Comparison of ENCODE assay signal across 20 cellular contexts in genomic region chr11:28298209-28298608, GRCh38.
DNase-seq lines count a peak whose midpoint lies in the region; ATAC-seq, FAIRE-seq and TF ChIP-seq lines count a peak whose summit lies in the region.
"Had no signal": no experiment of that assay in that cellular context is flagged by ENCODE, and none has a peak within 500 bp of the region (broad histone marks: within the 10 kb centered on the region; RNA-seq: fewer than 3 reads in every experiment).

No MANE protein-coding gene starts in this region.

- H4K91ac ChIP-seq in IMR-90 (ENCODE audit: insufficient read depth, low read depth, low read length), result no peak overlapping the region

- no peak overlapping the region for H3K9ac ChIP-seq in IMR-90 (ENCODE audit: low read depth, low read length)
- H3K9ac ChIP-seq: BLaER1 treated with 17β-estradiol and CSF1 and Interleukin-3, amounts not matched to agents 10 nM and 100 nM had no signal

- no peak overlapping the region for H4K8ac ChIP-seq in IMR-90 (ENCODE audit: low read depth in 2 of 2, low read length in 2 of 2)

- H3K27ac ChIP-seq in A549 (no peak overlapping the region), IMR-90 (ENCODE audit: insufficient read depth, low read length) (no peak overlapping the region), SJCRH30 (no peak overlapping the region), caudate nucleus (ENCODE audit: low read depth, low read length) (no peak overlapping the region), heart right ventricle (no peak overlapping the region)
- H3K27ac ChIP-seq: BLaER1 treated with 17β-estradiol and CSF1 and Interleukin-3, amounts not matched to agents 10 nM and 100 nM; C4-2B had no signal

- dilution Hi-C loops in IMR-90 (cut with HindIII; ENCODE audit: low sequenced_read_pairs, unreplicated experiment), result no loop called here

- WGBS in A549 (ENCODE audit: missing lambda C conversion rate), result 98% methylated on average over 3 of the region's 3 CpGs
- no CpG with 5 or more reads among the region's 3 CpGs for WGBS in IMR-90 (ENCODE audit: extremely low coverage in 2 of 2, insufficient read length in 1 of 2), 2 experiments
- WGBS in heart right ventricle, 2 donors, result 98 to 99% methylated on average over 3 of the region's 3 CpGs

- POLR2A ChIA-PET in A549 (lab: Yijun Ruan, JAX), result no interaction called here
- POLR2A ChIA-PET in IMR-90 (lab: Charles Lee; ENCODE audit: unreplicated experiment), result no interaction called here

- H3K27me3 ChIP-seq in IMR-90 (ENCODE audit: control insufficient read depth, insufficient read depth, low read length) (no peaks in the 10 kb centered on the region), SJCRH30 (no peaks in the 10 kb centered on the region), heart right ventricle (no peaks in the 10 kb centered on the region)
- H3K27me3 ChIP-seq: BLaER1 treated with 17β-estradiol and CSF1 and Interleukin-3, amounts not matched to agents 10 nM and 100 nM had no signal

- H3K4me2 ChIP-seq in A549, result no peak overlapping the region
- H3K4me2 ChIP-seq in IMR-90 (ENCODE audit: low read depth, low read length), result no peak overlapping the region
- H3K4me2 ChIP-seq: BLaER1 treated with 17β-estradiol and CSF1 and Interleukin-3, amounts not matched to agents 10 nM and 100 nM had no signal

- no peak overlapping the region for H2AK9ac ChIP-seq in IMR-90 (replicated peaks; ENCODE audit: low read depth, low read length, poor library complexity)

- H3K9me3 ChIP-seq in A549 (no peaks in the 10 kb centered on the region), IMR-90 (ENCODE audit: control insufficient read depth, insufficient read depth, low read length) (no peaks in the 10 kb centered on the region), SJCRH30 (replicated peaks) (no peaks in the 10 kb centered on the region), heart right ventricle (no peaks in the 10 kb centered on the region)
- H3K9me3 ChIP-seq: BLaER1 treated with 17β-estradiol and CSF1 and Interleukin-3, amounts not matched to agents 10 nM and 100 nM; Caco-2 had no signal

- no peak overlapping the region for H2BK20ac ChIP-seq in IMR-90 (ENCODE audit: low read depth, low read length)

- no peak for DNase-seq in A549 (ENCODE audit: low read depth in 1 of 2, low spot score in 1 of 2)
- DNase-seq in IMR-90, result no peak
- DNase-seq in central memory CD8-positive, alpha-beta T cell (ENCODE audit: low spot score in 2 of 2), result no peak
- DNase-seq in SJCRH30, result no peak
- no peak for DNase-seq in caudate nucleus (lab: John Stamatoyannopoulos, UW)
- no peak for DNase-seq in heart right ventricle
- DNase-seq: 8988T; AML-193; Caco-2; Calu3; CD4-positive, alpha-beta T cell; CD8-positive, alpha-beta T cell; DMS79 treated with DMSO at 0.1 percent for 48 hours; GF-D8 had no signal

- H3K4me1 ChIP-seq in A549 (peaks cover 4% of the 10 kb centered on the region), IMR-90 (ENCODE audit: control insufficient read depth, insufficient read depth, low read length) (peaks cover 2% of the 10 kb centered on the region; the same call in 1 of the 2 replicates), SJCRH30 (no peaks in the 10 kb centered on the region), heart right ventricle (no peaks in the 10 kb centered on the region)
- H3K4me1 ChIP-seq: BLaER1 treated with 17β-estradiol and CSF1 and Interleukin-3, amounts not matched to agents 10 nM and 100 nM; Caco-2 had no signal

- no peak overlapping the region for H3K4ac ChIP-seq in IMR-90 (ENCODE audit: low read depth, low read length)

- H3K9me3 Mint-ChIP-seq in central memory CD8-positive, alpha-beta T cell, result no peaks in the 10 kb centered on the region
- H3K9me3 Mint-ChIP-seq: CD4-positive, alpha-beta T cell; CD8-positive, alpha-beta T cell had no signal

- TF ChIP-seq POLR2A in A549 (IDR thresholded peaks at IDR 0.05; ENCODE audit: low read length) (no peak), IMR-90 (IDR thresholded peaks at IDR 0.05; ENCODE audit: low read depth, low read length) (no peak)

- no TSS peak for BruUV-seq in IMR-90 (replicated peaks; lab: Mats Ljungman, UMichigan)

- peaks cover 5% of the 10 kb centered on the region; the same call in 1 of the 2 replicates for H3K36me3 ChIP-seq in IMR-90 (ENCODE audit: control insufficient read depth, insufficient read depth, low read length)
- H3K36me3 ChIP-seq in SJCRH30, result peaks cover 3% of the 10 kb centered on the region; the same call in 1 of the 2 replicates
- H3K36me3 ChIP-seq in heart right ventricle, result peaks cover 0 to 55% (median 9%) of the 10 kb centered on the region in 9 donors

- H2BK120ac ChIP-seq in IMR-90 (ENCODE audit: low read depth, low read length), result no peak overlapping the region

- no peak for ATAC-seq in A549
- no peak for ATAC-seq in IMR-90 (ENCODE audit: low read depth)
- ATAC-seq in central memory CD8-positive, alpha-beta T cell (replicated peaks; ENCODE audit: extremely low read depth, poor library complexity, severe bottlenecking), result no peak
- ATAC-seq in heart right ventricle, result no peak
- ATAC-seq: CD8-positive, alpha-beta T cell had no signal

- H3K27me3 Mint-ChIP-seq in central memory CD8-positive, alpha-beta T cell, result no peaks in the 10 kb centered on the region
- H3K27me3 Mint-ChIP-seq: B cell; CD4-positive, alpha-beta T cell had no signal

- TF ChIP-seq CTCF in A549 (IDR thresholded peaks at IDR 0.05), result no peak
- no peak for TF ChIP-seq CTCF in IMR-90 (conservative IDR thresholded peaks at IDR 0.05; ENCODE audit: low read depth, low read length)
- TF ChIP-seq CTCF in heart right ventricle (IDR thresholded peaks at IDR 0.05), result no peak

- intact Hi-C loops in IMR-90 (cut with micrococcal nuclease) (no loop called here), heart right ventricle (cut with DNase I) (no loop called here)

- H3K18ac ChIP-seq in IMR-90 (ENCODE audit: low read depth, low read length), result no peak overlapping the region

- H4K20me1 ChIP-seq in IMR-90 (ENCODE audit: insufficient read depth, low read length), result no peaks in the 10 kb centered on the region
- H4K20me1 ChIP-seq: BLaER1 treated with 17β-estradiol and CSF1 and Interleukin-3, amounts not matched to agents 10 nM and 100 nM had no signal

- H2AFZ ChIP-seq in IMR-90 (replicated peaks; ENCODE audit: low read length, poor library complexity), result no peak overlapping the region

- FAIRE-seq in A549 (lab: Jason Lieb, UNC), result no peak
- FAIRE-seq: D721Med, GM12891, GM19239 had no signal

- no peak overlapping the region for H3K14ac ChIP-seq in IMR-90 (replicated peaks; ENCODE audit: low read depth, low read length)

- H3K27ac Mint-ChIP-seq in central memory CD8-positive, alpha-beta T cell (ENCODE audit: low read depth), result peak overlapping the region; percentile 55
- H3K27ac Mint-ChIP-seq: B cell; CD4-positive, alpha-beta T cell; CD8-positive, alpha-beta T cell had no signal

- peaks cover 3 to 10% of the 10 kb centered on the region in 2 experiments; a peak in 2 of 4 replicates for H3K79me1 ChIP-seq in IMR-90 (ENCODE audit: low read depth in 1 of 2, low read length in 2 of 2)

- no peaks in the 10 kb centered on the region for H3K4me1 Mint-ChIP-seq in central memory CD8-positive, alpha-beta T cell
- H3K4me1 Mint-ChIP-seq: B cell had no signal

- H3K56ac ChIP-seq in IMR-90 (ENCODE audit: extremely low read depth, insufficient read depth, low read length), result no peak overlapping the region

- peaks cover 4% of the 10 kb centered on the region; the same call in 1 of the 2 replicates for H3K9me1 ChIP-seq in IMR-90 (ENCODE audit: insufficient read depth, low read length)

- TF ChIP-seq RAD21 in A549 (conservative IDR thresholded peaks at IDR 0.05 in 1 of 2, IDR thresholded peaks at IDR 0.05 in 1 of 2), result no peak
- no peak for TF ChIP-seq RAD21 in IMR-90 (IDR thresholded peaks at IDR 0.05; ENCODE audit: low read length)

- no peak overlapping the region for H3K23ac ChIP-seq in IMR-90 (ENCODE audit: low read depth, low read length)

- no peak overlapping the region for H2BK5ac ChIP-seq in IMR-90 (ENCODE audit: low read depth, low read length, poor library complexity, severe bottlenecking)

- no peak overlapping the region for H3K4me3 ChIP-seq in A549
- no peak overlapping the region for H3K4me3 ChIP-seq in IMR-90 (ENCODE audit: insufficient read depth, low read depth, low read length)
- no peak overlapping the region for H3K4me3 ChIP-seq in SJCRH30
- no peak overlapping the region for H3K4me3 ChIP-seq in heart right ventricle
- H3K4me3 ChIP-seq: BLaER1 treated with 17β-estradiol and CSF1 and Interleukin-3, amounts not matched to agents 10 nM and 100 nM had no signal

- no peak overlapping the region for H2BK15ac ChIP-seq in IMR-90 (ENCODE audit: low read depth, low read length)

- no peak overlapping the region for H2AK5ac ChIP-seq in IMR-90 (ENCODE audit: low read depth, low read length)

- H3K36me3 Mint-ChIP-seq in central memory CD8-positive, alpha-beta T cell (ENCODE audit: insufficient read depth), result peaks cover 6% of the 10 kb centered on the region

- H4K5ac ChIP-seq in IMR-90 (ENCODE audit: low read depth, low read length), result no peak overlapping the region

- H3K4me3 Mint-ChIP-seq in central memory CD8-positive, alpha-beta T cell, result no peak overlapping the region
- H3K4me3 Mint-ChIP-seq: B cell; CD4-positive, alpha-beta T cell; CD8-positive, alpha-beta T cell had no signal

- CTCF ChIA-PET in A549 (lab: Yijun Ruan, JAX), result no interaction called here
- CTCF ChIA-PET in IMR-90 (lab: Yijun Ruan, JAX), result interaction anchor here (0.8 to 1.5 kb wide), 2 partner anchors 218 to 581 kb away, joined by 3 read pairs; no protein-coding TSS in a partner anchor

- in situ Hi-C loops in IMR-90 (cut with MboI; ENCODE audit: low sequenced_read_pairs), result no loop called here

- TF ChIP-seq EP300 in A549 (IDR thresholded peaks at IDR 0.05), result no peak

TF ChIP-seq in A549, 52 proteins besides CTCF, POLR2A, EP300 and RAD21:
- TF ChIP-seq HOXB13 (CRISPR knock-in tag; IDR thresholded peaks at IDR 0.05; ENCODE audit: low read depth) (no peak), GATA3 (IDR thresholded peaks at IDR 0.05; ENCODE audit: borderline replicate concordance) (no peak), MAFK (IDR thresholded peaks at IDR 0.05; ENCODE audit: partially characterized antibody) (peak; percentile 94)
TF ChIP-seq in A549: peak in this region for 1.

TF ChIP-seq in IMR-90, 13 proteins besides CTCF, POLR2A, EP300 and RAD21:
- TF ChIP-seq MAFK (IDR thresholded peaks at IDR 0.05; ENCODE audit: low read depth, low read length) (peak; percentile 98), RCOR1 (IDR thresholded peaks at IDR 0.05; ENCODE audit: insufficient replicate concordance, low read length) (no peak), MXI1 (IDR thresholded peaks at IDR 0.05; ENCODE audit: borderline replicate concordance, low read depth, low read length) (no peak)
- TF ChIP-seq, protein P1, sequence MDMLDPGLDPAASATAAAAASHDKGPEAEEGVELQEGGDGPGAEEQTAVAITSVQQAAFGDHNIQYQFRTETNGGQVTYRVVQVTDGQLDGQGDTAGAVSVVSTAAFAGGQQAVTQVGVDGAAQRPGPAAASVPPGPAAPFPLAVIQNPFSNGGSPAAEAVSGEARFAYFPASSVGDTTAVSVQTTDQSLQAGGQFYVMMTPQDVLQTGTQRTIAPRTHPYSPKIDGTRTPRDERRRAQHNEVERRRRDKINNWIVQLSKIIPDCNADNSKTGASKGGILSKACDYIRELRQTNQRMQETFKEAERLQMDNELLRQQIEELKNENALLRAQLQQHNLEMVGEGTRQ (IDR thresholded peaks at IDR 0.05; ENCODE audit: low read depth, low read length), result no peak
